12 cellular contexts compared by ENCODE assay signal in the genomic region with DNA sequence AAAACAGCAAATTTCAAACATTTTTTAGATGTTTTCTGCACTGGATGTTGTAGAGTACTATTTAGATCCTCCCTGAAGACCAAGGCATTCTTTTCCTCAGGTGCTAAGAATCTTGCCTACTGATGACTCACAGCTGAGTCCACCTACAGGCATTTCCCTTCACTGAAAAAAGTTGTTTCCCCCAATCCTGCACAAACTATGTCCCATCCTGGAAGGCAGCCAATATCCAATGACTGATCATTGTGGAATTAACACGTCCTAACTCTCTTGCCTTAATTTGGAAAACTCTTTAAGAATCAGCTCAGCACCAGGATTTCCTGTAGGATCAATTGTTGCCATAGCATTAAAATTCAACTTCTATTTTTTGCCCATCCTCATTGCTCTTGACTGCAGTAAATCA.
DNase-seq lines count a peak whose midpoint lies in the region; TF ChIP-seq lines count a peak whose summit lies in the region.
"Had no signal": no experiment of that assay in that cellular context is flagged by ENCODE, and none has a peak within 500 bp of the region (broad histone marks: within the 10 kb centered on the region; RNA-seq: fewer than 3 reads in every experiment).

No MANE protein-coding gene starts in this region.

- H3K9ac ChIP-seq in endodermal cell (ENCODE audit: extremely low read depth, low read length, poor library complexity, severe bottlenecking) = no peak overlapping the region

- peaks cover 21% of the 10 kb centered on the region for H3K4me1 Mint-ChIP-seq in endodermal cell
- H3K4me1 Mint-ChIP-seq: CD14-positive monocyte had no signal

- H3K4me3 ChIP-seq in hepatocyte = no peak overlapping the region
- no peak overlapping the region for H3K4me3 ChIP-seq in endodermal cell (ENCODE audit: low read length)
- H3K4me3 ChIP-seq: pancreas had no signal

- H3K9me3 ChIP-seq in hepatocyte (ENCODE audit: low read depth) (no peaks in the 10 kb centered on the region), endodermal cell (ENCODE audit: control insufficient read depth, low read length) (peaks cover 5% of the 10 kb centered on the region)
- H3K9me3 ChIP-seq: pancreas had no signal

- no peaks in the 10 kb centered on the region for H3K9me2 ChIP-seq in hepatocyte (replicated peaks; ENCODE audit: insufficient read depth)

- H3K27me3 ChIP-seq in hepatocyte = no peaks in the 10 kb centered on the region
- no peaks in the 10 kb centered on the region for H3K27me3 ChIP-seq in endodermal cell (ENCODE audit: control insufficient read depth, insufficient read depth, low read length, poor library complexity, severe bottlenecking)
- H3K27me3 ChIP-seq: pancreas had no signal

- no peaks in the 10 kb centered on the region for H3K27me3 Mint-ChIP-seq in endodermal cell (ENCODE audit: insufficient read depth)

- H3K36me3 ChIP-seq in hepatocyte (replicated peaks; ENCODE audit: insufficient read depth, low read depth) (no peaks in the 10 kb centered on the region), endodermal cell (ENCODE audit: control insufficient read depth, insufficient read depth, low read length) (no peaks in the 10 kb centered on the region)
- H3K36me3 ChIP-seq: pancreas had no signal

- no peak overlapping the region for H3K4me2 ChIP-seq in hepatocyte

- peak; percentile 82 for DNase-seq in ACHN
- DNase-seq in HS-27A (ENCODE audit: low read depth) = peak; percentile 97
- DNase-seq in astrocyte of the hippocampus (ENCODE audit: low read depth, low spot score) = peak; percentile 96
- DNase-seq in iPS-NIHi7 (ENCODE audit: extremely low spot score) = peak; percentile 10
- DNase-seq in hepatocyte (ENCODE audit: low spot score) = no peak
- DNase-seq in NCI-H146 treated with DMSO at 0.1 percent for 48 hours (lab: John Stamatoyannopoulos, UW; ENCODE audit: unreplicated experiment) = no peak
- DNase-seq in endodermal cell = no peak
- DNase-seq in activated effector memory CD4-positive, alpha-beta T cell treated with Interleukin-2 at 50 U/mL for 16 hours = no peak
- DNase-seq: activated T-cell treated with anti-CD3 and anti-CD28 coated beads for 4 hours, NCI-H69 had no signal

- H3K4me3 Mint-ChIP-seq in endodermal cell = no peak overlapping the region
- H3K4me3 Mint-ChIP-seq: CD14-positive monocyte had no signal

- no peaks in the 10 kb centered on the region for H3K36me3 Mint-ChIP-seq in endodermal cell (ENCODE audit: low read depth)
- H3K36me3 Mint-ChIP-seq: CD14-positive monocyte had no signal

- H3K27ac Mint-ChIP-seq in endodermal cell = no peak overlapping the region
- H3K27ac Mint-ChIP-seq: CD14-positive monocyte had no signal

- H4K20me1 ChIP-seq in hepatocyte (ENCODE audit: insufficient read depth, poor library complexity, severe bottlenecking) = no peaks in the 10 kb centered on the region

- H2AFZ ChIP-seq in hepatocyte = no peak overlapping the region

- TF ChIP-seq CTCF in hepatocyte (IDR thresholded peaks at IDR 0.05; ENCODE audit: poor library complexity) (no peak), endodermal cell (conservative IDR thresholded peaks at IDR 0.05) (no peak)

- 81% methylated on average over 1 of the region's 1 CpG for WGBS in hepatocyte (ENCODE audit: low lambda C conversion rate, missing lambda C conversion rate)
- 90 to 100% methylated on average over 1 of the region's 1 CpG for WGBS in endodermal cell (ENCODE audit: insufficient coverage in 1 of 2, insufficient read length in 1 of 2), 2 experiments

- H3K4me1 ChIP-seq in hepatocyte (ENCODE audit: insufficient read depth) (no peaks in the 10 kb centered on the region), endodermal cell (ENCODE audit: control insufficient read depth, insufficient read depth, low read length) (peaks cover 3% of the 10 kb centered on the region)
- H3K4me1 ChIP-seq: pancreas had no signal

- in situ Hi-C loops in ACHN (cut with HindIII; ENCODE audit: low pct_ligation_motif_present, low pct_unique_long_range_greater_than_20kb, low sequenced_read_pairs) = no loop called here

- no peak overlapping the region for H3K27ac ChIP-seq in hepatocyte
- H3K27ac ChIP-seq in endodermal cell (ENCODE audit: low read depth, low read length) = no peak overlapping the region
- H3K27ac ChIP-seq: pancreas had no signal

- no peaks in the 10 kb centered on the region for H3K79me2 ChIP-seq in hepatocyte

- peaks cover 6% of the 10 kb centered on the region for H3K9me3 Mint-ChIP-seq in endodermal cell

Comparison
In these comparisons a context has a peak if more than half of its experiments do, and no peak if none do; other contexts are left out.
1. DNase-seq: peak in ACHN (single experiment), HS-27A (single experiment), astrocyte of the hippocampus (single experiment) and iPS-NIHi7 (single experiment); none in hepatocyte (single experiment), NCI-H146 treated with DMSO at 0.1 percent for 48 hours (single experiment), endodermal cell (single experiment) and activated effector memory CD4-positive, alpha-beta T cell treated with Interleukin-2 at 50 U/mL for 16 hours (single experiment).